Comparison of ENCODE assay signal across 8 cellular contexts in genomic region chr1:154998201-154998780, GRCh38. TPM values are rescaled to one million over a fixed set of nuclear protein-coding genes. Genes with fewer than 3 reads are reported as not detected.
A peak's percentile ranks its signal among the peaks of the same experiment; 100 is the strongest.
DNase-seq lines count a peak whose midpoint lies in the region; ATAC-seq and TF ChIP-seq lines count a peak whose summit lies in the region.

No MANE protein-coding gene starts in this region.

- H3K36me3 Mint-ChIP-seq in T-helper 17 cell (ENCODE audit: low read depth): no peaks in the 10 kb centered on the region

- H3K27me3 Mint-ChIP-seq in stimulated activated naive CD8-positive, alpha-beta T cell treated with anti-CD3 and anti-CD28 coated beads, Interleukin-15, amount 100 ng/mL, for 72 hours: peaks cover 37% of the 10 kb centered on the region
- H3K27me3 Mint-ChIP-seq in T-helper 17 cell: no peaks in the 10 kb centered on the region

- H3K27ac Mint-ChIP-seq in stimulated activated naive CD8-positive, alpha-beta T cell treated with anti-CD3 and anti-CD28 coated beads, Interleukin-15, amount 100 ng/mL, for 72 hours: peak overlapping the region in 1 of 2 donors; percentile 54
- H3K27ac Mint-ChIP-seq in T-helper 17 cell: peak overlapping the region; percentile 96

- no peak overlapping the region for H3K4me3 ChIP-seq in colonic mucosa

- TF ChIP-seq CTCF in foreskin keratinocyte (conservative IDR thresholded peaks at IDR 0.05) (peak; percentile 40), colonic mucosa (IDR thresholded peaks at IDR 0.05) (no peak)

- H3K4me3 Mint-ChIP-seq in stimulated activated naive CD8-positive, alpha-beta T cell treated with anti-CD3 and anti-CD28 coated beads, Interleukin-15, amount 100 ng/mL, for 72 hours: peak overlapping the region; percentile 89 to 93
- H3K4me3 Mint-ChIP-seq in T-helper 17 cell: peak overlapping the region; percentile 81

- H3K27ac ChIP-seq in foreskin keratinocyte (no peak overlapping the region), colonic mucosa (no peak overlapping the region)

- H3K4me1 Mint-ChIP-seq in stimulated activated naive CD8-positive, alpha-beta T cell treated with anti-CD3 and anti-CD28 coated beads, Interleukin-15, amount 100 ng/mL, for 72 hours: peaks cover 48% of the 10 kb centered on the region
- H3K4me1 Mint-ChIP-seq in T-helper 17 cell: peaks cover 34% of the 10 kb centered on the region

- H3K9me3 Mint-ChIP-seq in stimulated activated naive CD8-positive, alpha-beta T cell treated with anti-CD3 and anti-CD28 coated beads, Interleukin-15, amount 100 ng/mL, for 72 hours: no peaks in the 10 kb centered on the region

- intact Hi-C loops in colonic mucosa (cut with DNase I): no loop called here

- H3K9me3 ChIP-seq in T-helper 17 cell (ENCODE audit: control insufficient read depth, low read length, poor library complexity, severe bottlenecking): no peaks in the 10 kb centered on the region
- no peaks in the 10 kb centered on the region for H3K9me3 ChIP-seq in colonic mucosa

- no peaks in the 10 kb centered on the region for H3K36me3 ChIP-seq in colonic mucosa

- no peak for DNase-seq in stimulated activated naive CD8-positive, alpha-beta T cell treated with anti-CD3 and anti-CD28 coated beads, Interleukin-15, amount 100 ng/mL, for 72 hours
- no peak for DNase-seq in stimulated activated naive CD8-positive, alpha-beta T cell treated with anti-CD3 and anti-CD28 coated beads, Interleukin-15, Interleukin-2, amounts not matched to agents 100 U/mL and 50 U/mL, for 24 hours
- DNase-seq in T-helper 17 cell: no peak
- DNase-seq in foreskin keratinocyte: no peak
- DNase-seq in GDM1 (lab: John Stamatoyannopoulos, UW): no peak
- no peak for DNase-seq in colonic mucosa

- no peaks in the 10 kb centered on the region for H3K27me3 ChIP-seq in foreskin keratinocyte
- no peaks in the 10 kb centered on the region for H3K27me3 ChIP-seq in colonic mucosa

- no peak for ATAC-seq in stimulated activated naive CD8-positive, alpha-beta T cell treated with anti-CD3 and anti-CD28 coated beads, Interleukin-15, amount 100 ng/mL, for 72 hours
- no peak for ATAC-seq in stimulated activated naive CD8-positive, alpha-beta T cell treated with anti-CD3 and anti-CD28 coated beads, Interleukin-15, Interleukin-2, amounts not matched to agents 100 U/mL and 50 U/mL, for 24 hours
- no peak for ATAC-seq in T-helper 17 cell
- ATAC-seq in foreskin keratinocyte: no peak
- no peak for ATAC-seq in GM18870 (IDR thresholded peaks at IDR 0.05; ENCODE audit: unreplicated experiment)
- no peak for ATAC-seq in GM21723 (IDR thresholded peaks at IDR 0.05; ENCODE audit: unreplicated experiment)

- H3K4me1 ChIP-seq in foreskin keratinocyte (peaks cover 5% of the 10 kb centered on the region), colonic mucosa (peaks cover 7% of the 10 kb centered on the region)

- peak overlapping the region in 1 of 2 donors; percentile 46 for H3K9ac ChIP-seq in colonic mucosa (ENCODE audit: low read depth in 2 of 2, low read length in 2 of 2)

RNA-seq across cellular contexts. Expression of gene ZBTB7B, which starts 4.3 kb away (rescaled TPM):
- total RNA-seq in T-helper 17 cell (10 to 100 TPM; 63.8 to 73.6 TPM), foreskin keratinocyte (26.2 and 32.8 TPM in 2 replicates), colonic mucosa (100 to 1,000 TPM; 185 to 205 TPM)
- 17.3 and 19.4 TPM in 2 replicates for polyA plus RNA-seq in foreskin keratinocyte

RNA-seq across cellular contexts. Expression of gene LENEP, which starts 4.9 kb away (rescaled TPM):
- total RNA-seq in T-helper 17 cell (not detected), foreskin keratinocyte (not detected in 2 replicates), colonic mucosa (not detected)
- not detected in 2 replicates for polyA plus RNA-seq in foreskin keratinocyte

RNA-seq across cellular contexts. Expression of gene FLAD1, which starts 15.1 kb away (rescaled TPM):
- 10 to 100 TPM; 33.2 to 34.7 TPM for total RNA-seq in T-helper 17 cell
- total RNA-seq in foreskin keratinocyte: 52.9 and 61.6 TPM in 2 replicates
- polyA plus RNA-seq in foreskin keratinocyte: 51.1 and 54.6 TPM in 2 replicates
- total RNA-seq in colonic mucosa: 10 to 100 TPM; 28.2 to 46.1 TPM

RNA-seq across cellular contexts. Expression of gene CKS1B, which starts 23.8 kb away (rescaled TPM):
- 1 to 10 TPM; 9.3 to 9.4 TPM for total RNA-seq in T-helper 17 cell
- 236 and 285 TPM in 2 replicates for total RNA-seq in foreskin keratinocyte
- 332 and 402 TPM in 2 replicates for polyA plus RNA-seq in foreskin keratinocyte
- total RNA-seq in colonic mucosa: 10 to 100 TPM; 49.5 to 76.5 TPM

RNA-seq across cellular contexts. Expression of gene SHC1, which starts 27.7 kb away (rescaled TPM):
- total RNA-seq in T-helper 17 cell (100 to 1,000 TPM in 1 of 2 donors, 10 to 100 TPM in 1; 99.5 to 105 TPM), foreskin keratinocyte (187 and 211 TPM in 2 replicates), colonic mucosa (100 to 1,000 TPM in 1 of 2 donors, 10 to 100 TPM in 1; 98.3 to 104 TPM)
- 135 and 145 TPM in 2 replicates for polyA plus RNA-seq in foreskin keratinocyte
